ENCODE assay signal across 26 cellular contexts in genomic region chr5:73317523-73317922, GRCh38.
"Had no signal": no experiment of that assay in that cellular context is flagged by ENCODE, and none has a peak within 500 bp of the region (broad histone marks: within the 10 kb centered on the region; RNA-seq: fewer than 3 reads in every experiment).

No MANE protein-coding gene starts in this region.

- H3K4me2 ChIP-seq: hepatocyte had no signal

- H3K4me3 ChIP-seq: coronary artery, dorsolateral prefrontal cortex, esophagus squamous epithelium, hepatocyte, lung, prostate gland, spleen, stomach, thoracic aorta, transverse colon had no signal

- H3K27ac ChIP-seq: coronary artery, dorsolateral prefrontal cortex, esophagus squamous epithelium, hepatocyte, parathyroid adenoma, prostate gland, spleen, stomach, thoracic aorta, transverse colon had no signal

- ATAC-seq: left cardiac atrium, left ventricle myocardium superior, sciatic nerve had no signal

- H3K9me3 ChIP-seq: esophagus squamous epithelium, prostate gland, spleen, stomach, thoracic aorta, transverse colon had no signal

- H3K4me1 ChIP-seq: esophagus squamous epithelium, parathyroid adenoma, prostate gland, stomach, transverse colon had no signal

- H2AFZ ChIP-seq: hepatocyte, parathyroid adenoma had no signal

- DNase-seq: dorsolateral prefrontal cortex; effector CD8-positive, alpha-beta T cell; esophagus squamous epithelium; foreskin fibroblast; head of caudate nucleus; left cardiac atrium; left ventricle myocardium superior; mesendoderm; naive B cell; occipital lobe; retina; spleen; stimulated activated CD4-positive, alpha-beta T cell treated with anti-CD3 and anti-CD28 coated beads, Interleukin-15, amount 100 ng/mL, for 24 hours; stimulated activated CD4-positive, alpha-beta T cell treated with anti-CD3 and anti-CD28 coated beads, Interleukin-2, amount 100 ng/mL, for 24 hours; stimulated activated CD4-positive, alpha-beta T cell treated with anti-CD3 and anti-CD28 coated beads, Interleukin-4, amount 100 ng/mL, for 4 hours; stimulated activated naive CD4-positive, alpha-beta T cell; stomach; substantia nigra; transverse colon had no signal

- H3K36me3 ChIP-seq: esophagus squamous epithelium, prostate gland, spleen, stomach, thoracic aorta, transverse colon had no signal

- H3K9ac ChIP-seq: parathyroid adenoma had no signal
